Comparison of ENCODE assay signal across 12 cellular contexts in genomic region chr20:20130399-20130798, GRCh38.
DNase-seq lines count a peak whose midpoint lies in the region; ATAC-seq, FAIRE-seq and TF ChIP-seq lines count a peak whose summit lies in the region.
"Had no signal": no experiment of that assay in that cellular context is flagged by ENCODE, and none has a peak within 500 bp of the region (broad histone marks: within the 10 kb centered on the region; RNA-seq: fewer than 3 reads in every experiment).

No MANE protein-coding gene starts in this region.

- DNase-seq in HepG2 (ENCODE audit: low spot score) (peak; percentile 59), right lobe of liver (no peak), NCI-H2107 treated with DMSO at 0.1 percent for 48 hours (lab: John Stamatoyannopoulos, UW; ENCODE audit: unreplicated experiment) (peak; percentile 71), T47D (ENCODE audit: low read depth in 1 of 2, low spot score in 1 of 2) (peak; percentile 8 to 86), urothelium cell line (ENCODE audit: low spot score) (peak; percentile 9)
- no peak for DNase-seq in stimulated activated CD4-positive, alpha-beta T cell treated with anti-CD3 and anti-CD28 coated beads, Interleukin-4, amount 100 ng/mL, for 1 hour
- DNase-seq: activated naive CD4-positive, alpha-beta T cell treated with anti-CD3 and anti-CD28 coated beads, Interleukin-2, amount 50 U/mL, for 16 hours; GOT3 had no signal

- H3K36me3 ChIP-seq in HepG2 (replicated peaks in 1 of 2; ENCODE audit: control insufficient read depth in 1 of 2, insufficient read depth in 2 of 2, low read length in 2 of 2) (no peaks in the 10 kb centered on the region), right lobe of liver (no peaks in the 10 kb centered on the region)
- H3K36me3 ChIP-seq: BLaER1, SJSA1 had no signal

- no peaks in the 10 kb centered on the region for H3K79me2 ChIP-seq in HepG2 (ENCODE audit: insufficient read depth, low read length)

- TF ChIP-seq EP300 in HepG2 (IDR thresholded peaks at IDR 0.05; ENCODE audit: low read depth in 2 of 2, low read length in 2 of 2) (no peak), HepG2 (CRISPR knock-in tag; IDR thresholded peaks at IDR 0.05; ENCODE audit: borderline replicate concordance) (no peak)

- TF ChIP-seq RAD21 in HepG2 (CRISPR knock-in tag; IDR thresholded peaks at IDR 0.05), result peak; percentile 82

- no TSS peak for BruUV-seq in HepG2 (replicated peaks; lab: Mats Ljungman, UMichigan)

- H3K4me1 ChIP-seq in HepG2 (ENCODE audit: insufficient read depth, low read length) (no peaks in the 10 kb centered on the region), right lobe of liver (no peaks in the 10 kb centered on the region)
- H3K4me1 ChIP-seq: SJSA1 had no signal

- POLR2A ChIA-PET in HepG2 (lab: Yijun Ruan, JAX), result no interaction called here

- CTCF ChIA-PET in HepG2 (lab: Yijun Ruan, JAX; ENCODE audit: low intra/inter-chr PET ratio, low total read pairs), result interaction anchor here (1.3 to 1.7 kb wide), 3 partner anchors 107 to 464 kb away, joined by 6 to 12 read pairs (median 8); no protein-coding TSS in a partner anchor

- no peaks in the 10 kb centered on the region for H4K20me1 ChIP-seq in HepG2 (ENCODE audit: insufficient read depth, low read length)
- H4K20me1 ChIP-seq: BLaER1 had no signal

- H2AFZ ChIP-seq in HepG2 (ENCODE audit: low read length), result no peak overlapping the region

- FAIRE-seq in HepG2 (lab: Jason Lieb, UNC) (peak; percentile 44), urothelium cell line (lab: Jason Lieb, UNC) (no peak)

- H3K27me3 ChIP-seq in HepG2 (ENCODE audit: control insufficient read depth in 1 of 2, insufficient read depth in 2 of 2, low read length in 2 of 2) (no peaks in the 10 kb centered on the region), right lobe of liver (no peaks in the 10 kb centered on the region)
- H3K27me3 ChIP-seq: BLaER1, SJSA1 had no signal

- TF ChIP-seq POLR2A in HepG2 (IDR thresholded peaks at IDR 0.05; ENCODE audit: insufficient read depth in 1 of 2, low read depth in 2 of 2, low read length in 2 of 2) (no peak), right lobe of liver (IDR thresholded peaks at IDR 0.05) (no peak), GM18505 (IDR thresholded peaks at IDR 0.05; ENCODE audit: borderline replicate concordance, extremely low read depth, insufficient read depth, insufficient read length) (no peak)

- no peak overlapping the region for H3K27ac ChIP-seq in HepG2 (ENCODE audit: extremely low read length, insufficient read depth, low read length)
- no peak overlapping the region for H3K27ac ChIP-seq in right lobe of liver
- H3K27ac ChIP-seq: BLaER1, SJSA1 had no signal

- no peak overlapping the region for H3K9ac ChIP-seq in HepG2 (ENCODE audit: insufficient read depth, low read depth, low read length)
- H3K9ac ChIP-seq: BLaER1 had no signal

- intact Hi-C loops in HepG2 (cut with micrococcal nuclease; ENCODE audit: unreplicated experiment) (loop anchor here (1.0 kb wide), 3 partner anchors 107 to 463 kb away; no protein-coding TSS in a partner anchor), right lobe of liver (cut with DNase I) (no loop called here)

- H3K4me3 ChIP-seq in HepG2 (replicated peaks in 1 of 3; ENCODE audit: insufficient read depth in 1 of 3, low read depth in 2 of 3, low read length in 3 of 3) (no peak overlapping the region), right lobe of liver (no peak overlapping the region)
- H3K4me3 ChIP-seq: SJSA1 had no signal

- H3K4me2 ChIP-seq in HepG2 (ENCODE audit: low read depth, low read length), result no peak overlapping the region
- H3K4me2 ChIP-seq: BLaER1 had no signal

- ATAC-seq in HepG2 (peak; percentile 92), right lobe of liver (no peak), GM18505 (IDR thresholded peaks at IDR 0.05; ENCODE audit: unreplicated experiment) (no peak), HG02981 (IDR thresholded peaks at IDR 0.05; ENCODE audit: unreplicated experiment) (no peak)

- peaks cover 29% of the 10 kb centered on the region for H3K9me3 ChIP-seq in HepG2 (ENCODE audit: low read length)
- peaks cover 0 to 3% (median 0%) of the 10 kb centered on the region in 4 donors for H3K9me3 ChIP-seq in right lobe of liver
- H3K9me3 ChIP-seq: SJSA1 had no signal

- in situ Hi-C loops in HepG2 (cut with HindIII; ENCODE audit: extremely low pct_ligation_motif_present, low pct_unique_long_range_greater_than_20kb) (no loop called here), T47D (cut with HindIII; ENCODE audit: low pct_unique_long_range_greater_than_20kb, low sequenced_read_pairs) (no loop called here)

- peak; percentile 84 for TF ChIP-seq CTCF in HepG2 (CRISPR knock-in tag; IDR thresholded peaks at IDR 0.05)
- peak in 1 of 4 donors; percentile 31 for TF ChIP-seq CTCF in right lobe of liver (IDR thresholded peaks at IDR 0.05)

TF ChIP-seq in HepG2, 621 proteins besides CTCF, POLR2A, EP300 and RAD21 (continues in another document):
- no peak for TF ChIP-seq ARNT (IDR thresholded peaks at IDR 0.05)
- TF ChIP-seq ZNF225 (CRISPR knock-in tag; IDR thresholded peaks at IDR 0.05), result peak; percentile 100
- peak; percentile 97 for TF ChIP-seq STAG1 (CRISPR knock-in tag; IDR thresholded peaks at IDR 0.05)
- TF ChIP-seq ZNF432 (CRISPR knock-in tag; IDR thresholded peaks at IDR 0.05; ENCODE audit: borderline replicate concordance), result no peak
- no peak for TF ChIP-seq ZNF709 (CRISPR knock-in tag; IDR thresholded peaks at IDR 0.05)
- TF ChIP-seq ZC3H4 (CRISPR knock-in tag; IDR thresholded peaks at IDR 0.05; ENCODE audit: borderline replicate concordance), result no peak
- TF ChIP-seq JUNB (CRISPR knock-in tag; IDR thresholded peaks at IDR 0.05; ENCODE audit: borderline replicate concordance), result no peak
- TF ChIP-seq SMC3 (IDR thresholded peaks at IDR 0.05; ENCODE audit: low read length), result peak; percentile 64; the same call in 1 of the 2 replicates
- no peak for TF ChIP-seq MTA3 (CRISPR knock-in tag; IDR thresholded peaks at IDR 0.05)
- no peak for TF ChIP-seq HNRNPL (IDR thresholded peaks at IDR 0.05; ENCODE audit: low read depth, low read length)
- no peak for TF ChIP-seq ZNF44 (CRISPR knock-in tag; IDR thresholded peaks at IDR 0.05)
- TF ChIP-seq ISL2 (CRISPR knock-in tag; IDR thresholded peaks at IDR 0.05), result no peak
- no peak for TF ChIP-seq PLRG1 (conservative IDR thresholded peaks at IDR 0.05)
- TF ChIP-seq SALL2 (CRISPR knock-in tag; IDR thresholded peaks at IDR 0.05), result no peak
- TF ChIP-seq SETDB1 (CRISPR knock-in tag; IDR thresholded peaks at IDR 0.05; ENCODE audit: borderline replicate concordance), result peak; percentile 86; the same call in 1 of the 2 replicates
- TF ChIP-seq MAFF (IDR thresholded peaks at IDR 0.05; ENCODE audit: low read depth, low read length), result 0 out of 2 replicates have a peak, but pooled peaks have one; percentile 5
- TF ChIP-seq, protein P1, sequence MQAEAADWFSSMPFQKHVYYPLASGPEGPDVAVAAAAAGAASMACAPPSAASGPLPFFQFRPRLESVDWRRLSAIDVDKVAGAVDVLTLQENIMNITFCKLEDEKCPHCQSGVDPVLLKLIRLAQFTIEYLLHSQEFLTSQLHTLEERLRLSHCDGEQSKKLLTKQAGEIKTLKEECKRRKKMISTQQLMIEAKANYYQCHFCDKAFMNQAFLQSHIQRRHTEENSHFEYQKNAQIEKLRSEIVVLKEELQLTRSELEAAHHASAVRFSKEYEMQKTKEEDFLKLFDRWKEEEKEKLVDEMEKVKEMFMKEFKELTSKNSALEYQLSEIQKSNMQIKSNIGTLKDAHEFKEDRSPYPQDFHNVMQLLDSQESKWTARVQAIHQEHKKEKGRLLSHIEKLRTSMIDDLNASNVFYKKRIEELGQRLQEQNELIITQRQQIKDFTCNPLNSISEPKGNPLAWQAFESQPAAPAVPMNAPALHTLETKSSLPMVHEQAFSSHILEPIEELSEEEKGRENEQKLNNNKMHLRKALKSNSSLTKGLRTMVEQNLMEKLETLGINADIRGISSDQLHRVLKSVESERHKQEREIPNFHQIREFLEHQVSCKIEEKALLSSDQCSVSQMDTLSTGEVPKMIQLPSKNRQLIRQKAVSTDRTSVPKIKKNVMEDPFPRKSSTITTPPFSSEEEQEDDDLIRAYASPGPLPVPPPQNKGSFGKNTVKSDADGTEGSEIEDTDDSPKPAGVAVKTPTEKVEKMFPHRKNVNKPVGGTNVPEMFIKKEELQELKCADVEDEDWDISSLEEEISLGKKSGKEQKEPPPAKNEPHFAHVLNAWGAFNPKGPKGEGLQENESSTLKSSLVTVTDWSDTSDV (CRISPR knock-in tag; IDR thresholded peaks at IDR 0.05), result no peak
- no peak for TF ChIP-seq ZNF609 (CRISPR knock-in tag; IDR thresholded peaks at IDR 0.05; ENCODE audit: borderline replicate concordance)

Comparison
In these comparisons a context has a peak if more than half of its experiments do, and no peak if none do; other contexts are left out.
1. DNase-seq: peak in HepG2 (single experiment), NCI-H2107 treated with DMSO at 0.1 percent for 48 hours (single experiment), T47D (2 of 2) and urothelium cell line (single experiment); none in right lobe of liver (0 of 3) and stimulated activated CD4-positive, alpha-beta T cell treated with anti-CD3 and anti-CD28 coated beads, Interleukin-4, amount 100 ng/mL, for 1 hour (single experiment).